2 cellular contexts compared by ENCODE assay signal in genomic region chr2:101152195-101153076, GRCh38.
TF ChIP-seq lines count a peak whose summit lies in the region.

No MANE protein-coding gene starts in this region.

TF ChIP-seq in GM23338, 12 proteins besides CTCF, POLR2A, EP300 and RAD21:
- TF ChIP-seq REST (IDR thresholded peaks at IDR 0.05; ENCODE audit: unreplicated experiment) = no peak
- TF ChIP-seq CREB1 (CRISPR knock-in tag; IDR thresholded peaks at IDR 0.05; ENCODE audit: low read depth) = no peak
- no peak for TF ChIP-seq ZNF331 (CRISPR knock-in tag; IDR thresholded peaks at IDR 0.05; ENCODE audit: low read depth)
- no peak for TF ChIP-seq EZH2 (IDR thresholded peaks at IDR 0.05; ENCODE audit: low read depth, unreplicated experiment)
- TF ChIP-seq EZH2phosphoT487 (IDR thresholded peaks at IDR 0.05; ENCODE audit: unreplicated experiment) = no peak
- no peak for TF ChIP-seq POLR2AphosphoS5 (IDR thresholded peaks at IDR 0.05; ENCODE audit: low read depth)
- peak; percentile 31; the same call in 1 of the 2 replicates for TF ChIP-seq ZNF462 (CRISPR knock-in tag; IDR thresholded peaks at IDR 0.05)
- no peak for TF ChIP-seq JUNB (IDR thresholded peaks at IDR 0.05; ENCODE audit: unreplicated experiment)
- no peak for TF ChIP-seq STAT1 (IDR thresholded peaks at IDR 0.05; ENCODE audit: unreplicated experiment)
- TF ChIP-seq NANOG (IDR thresholded peaks at IDR 0.05; ENCODE audit: borderline replicate concordance) = peak; percentile 32; the same call in 1 of the 2 replicates
- no peak for TF ChIP-seq ZNF114 (CRISPR knock-in tag; IDR thresholded peaks at IDR 0.05)
- TF ChIP-seq, protein P1, sequence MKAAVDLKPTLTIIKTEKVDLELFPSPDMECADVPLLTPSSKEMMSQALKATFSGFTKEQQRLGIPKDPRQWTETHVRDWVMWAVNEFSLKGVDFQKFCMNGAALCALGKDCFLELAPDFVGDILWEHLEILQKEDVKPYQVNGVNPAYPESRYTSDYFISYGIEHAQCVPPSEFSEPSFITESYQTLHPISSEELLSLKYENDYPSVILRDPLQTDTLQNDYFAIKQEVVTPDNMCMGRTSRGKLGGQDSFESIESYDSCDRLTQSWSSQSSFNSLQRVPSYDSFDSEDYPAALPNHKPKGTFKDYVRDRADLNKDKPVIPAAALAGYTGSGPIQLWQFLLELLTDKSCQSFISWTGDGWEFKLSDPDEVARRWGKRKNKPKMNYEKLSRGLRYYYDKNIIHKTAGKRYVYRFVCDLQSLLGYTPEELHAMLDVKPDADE (IDR thresholded peaks at IDR 0.05) = no peak

TF ChIP-seq in SK-N-SH, 30 proteins besides CTCF, POLR2A, EP300 and RAD21 (continued from another document):
- TF ChIP-seq IRF3 (IDR thresholded peaks at IDR 0.05; ENCODE audit: low read depth, low read length) (no peak), FOXM1 (IDR thresholded peaks at IDR 0.05; ENCODE audit: low read depth) (no peak), FOSL2 (IDR thresholded peaks at IDR 0.05; ENCODE audit: borderline replicate concordance, low read depth) (no peak), NRF1 (IDR thresholded peaks at IDR 0.05; ENCODE audit: low read depth, low read length) (no peak), EZH2phosphoT487 (IDR thresholded peaks at IDR 0.05; ENCODE audit: borderline replicate concordance, low read depth) (no peak), TCF12 (IDR thresholded peaks at IDR 0.05) (no peak), GABPA (IDR thresholded peaks at IDR 0.05; ENCODE audit: low read depth) (no peak)
- TF ChIP-seq, protein P2, sequence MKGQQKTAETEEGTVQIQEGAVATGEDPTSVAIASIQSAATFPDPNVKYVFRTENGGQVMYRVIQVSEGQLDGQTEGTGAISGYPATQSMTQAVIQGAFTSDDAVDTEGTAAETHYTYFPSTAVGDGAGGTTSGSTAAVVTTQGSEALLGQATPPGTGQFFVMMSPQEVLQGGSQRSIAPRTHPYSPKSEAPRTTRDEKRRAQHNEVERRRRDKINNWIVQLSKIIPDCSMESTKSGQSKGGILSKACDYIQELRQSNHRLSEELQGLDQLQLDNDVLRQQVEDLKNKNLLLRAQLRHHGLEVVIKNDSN (IDR thresholded peaks at IDR 0.05; ENCODE audit: borderline replicate concordance, low read depth) = no peak
- TF ChIP-seq, protein P3, sequence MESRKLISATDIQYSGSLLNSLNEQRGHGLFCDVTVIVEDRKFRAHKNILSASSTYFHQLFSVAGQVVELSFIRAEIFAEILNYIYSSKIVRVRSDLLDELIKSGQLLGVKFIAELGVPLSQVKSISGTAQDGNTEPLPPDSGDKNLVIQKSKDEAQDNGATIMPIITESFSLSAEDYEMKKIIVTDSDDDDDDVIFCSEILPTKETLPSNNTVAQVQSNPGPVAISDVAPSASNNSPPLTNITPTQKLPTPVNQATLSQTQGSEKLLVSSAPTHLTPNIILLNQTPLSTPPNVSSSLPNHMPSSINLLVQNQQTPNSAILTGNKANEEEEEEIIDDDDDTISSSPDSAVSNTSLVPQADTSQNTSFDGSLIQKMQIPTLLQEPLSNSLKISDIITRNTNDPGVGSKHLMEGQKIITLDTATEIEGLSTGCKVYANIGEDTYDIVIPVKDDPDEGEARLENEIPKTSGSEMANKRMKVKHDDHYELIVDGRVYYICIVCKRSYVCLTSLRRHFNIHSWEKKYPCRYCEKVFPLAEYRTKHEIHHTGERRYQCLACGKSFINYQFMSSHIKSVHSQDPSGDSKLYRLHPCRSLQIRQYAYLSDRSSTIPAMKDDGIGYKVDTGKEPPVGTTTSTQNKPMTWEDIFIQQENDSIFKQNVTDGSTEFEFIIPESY (IDR thresholded peaks at IDR 0.05; ENCODE audit: borderline replicate concordance, low read depth) = no peak
- TF ChIP-seq, protein P4, sequence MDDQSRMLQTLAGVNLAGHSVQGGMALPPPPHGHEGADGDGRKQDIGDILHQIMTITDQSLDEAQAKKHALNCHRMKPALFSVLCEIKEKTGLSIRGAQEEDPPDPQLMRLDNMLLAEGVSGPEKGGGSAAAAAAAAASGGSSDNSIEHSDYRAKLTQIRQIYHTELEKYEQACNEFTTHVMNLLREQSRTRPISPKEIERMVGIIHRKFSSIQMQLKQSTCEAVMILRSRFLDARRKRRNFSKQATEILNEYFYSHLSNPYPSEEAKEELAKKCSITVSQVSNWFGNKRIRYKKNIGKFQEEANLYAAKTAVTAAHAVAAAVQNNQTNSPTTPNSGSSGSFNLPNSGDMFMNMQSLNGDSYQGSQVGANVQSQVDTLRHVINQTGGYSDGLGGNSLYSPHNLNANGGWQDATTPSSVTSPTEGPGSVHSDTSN (IDR thresholded peaks at IDR 0.05) = 0 out of 2 replicates have a peak, but pooled peaks have one; percentile 4
